In the genomic region with DNA sequence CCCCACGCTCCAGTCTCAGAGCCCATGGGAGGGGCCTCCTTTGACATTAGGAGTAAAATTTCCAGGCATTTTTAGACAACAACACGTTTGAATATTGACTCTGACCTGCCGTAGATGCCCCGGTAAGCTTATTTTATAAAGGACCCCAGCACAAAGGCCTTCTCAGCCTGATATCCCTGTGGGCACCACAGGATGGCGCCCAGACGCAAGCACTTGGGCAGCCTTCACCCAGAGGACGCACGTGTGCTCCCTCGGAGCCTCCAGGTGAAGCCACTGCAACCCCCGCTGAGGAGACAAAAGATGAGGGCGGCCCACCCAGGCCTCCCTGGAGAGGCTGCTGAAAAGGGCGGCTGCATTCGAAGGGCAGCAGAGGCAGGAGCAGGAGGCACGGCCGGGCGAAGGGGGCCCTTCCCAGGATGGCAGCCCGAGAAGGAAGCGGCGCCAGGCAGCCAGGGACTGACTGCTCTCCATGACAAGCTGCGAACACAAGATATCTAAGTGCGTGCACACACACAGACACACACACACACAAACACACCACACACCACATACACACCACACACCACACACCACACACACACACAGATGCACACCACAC, we compare ENCODE assay signal across 8 cellular contexts. TPM values are rescaled to one million over a fixed set of nuclear protein-coding genes. Genes with fewer than 3 reads are reported as not detected.
DNase-seq lines count a peak whose midpoint lies in the region; ATAC-seq and TF ChIP-seq lines count a peak whose summit lies in the region.

No MANE protein-coding gene starts in this region.

- H3K27ac Mint-ChIP-seq in chondrocyte (ENCODE audit: unreplicated experiment), result no peak overlapping the region

- peak overlapping the region; percentile 90 for H3K23ac ChIP-seq in neuronal stem cell (ENCODE audit: low read depth, low read length, poor library complexity)

- H2AFZ ChIP-seq in Loucy (ENCODE audit: low read length) (peak overlapping the region; percentile 62; the same call in 1 of the 2 replicates), neuronal stem cell (ENCODE audit: low read length) (no peak overlapping the region)

- peak overlapping the region; percentile 44 for H2BK5ac ChIP-seq in neuronal stem cell (ENCODE audit: low read length)

- peak overlapping the region; percentile 96 for H2AK5ac ChIP-seq in neuronal stem cell (ENCODE audit: low read depth, low read length)

- H3K27ac ChIP-seq in WERI-Rb-1 (no peak overlapping the region), neuronal stem cell (replicated peaks; ENCODE audit: low read length) (no peak overlapping the region)

- H3K36me3 Mint-ChIP-seq in chondrocyte (ENCODE audit: low read depth), result no peaks in the 10 kb centered on the region

- H2BK12ac ChIP-seq in neuronal stem cell (ENCODE audit: low read length), result peak overlapping the region; percentile 98

- H3F3A ChIP-seq in Loucy (ENCODE audit: low read depth), result no peaks in the 10 kb centered on the region

- H3K4ac ChIP-seq in neuronal stem cell (ENCODE audit: low read length), result peak overlapping the region; percentile 91

- no peaks in the 10 kb centered on the region for H3K79me1 ChIP-seq in neuronal stem cell (ENCODE audit: low read depth, low read length)

- H4K91ac ChIP-seq in neuronal stem cell (ENCODE audit: low read depth, low read length, poor library complexity), result peak overlapping the region; percentile 99

- H3K18ac ChIP-seq in neuronal stem cell (ENCODE audit: low read length), result peak overlapping the region; percentile 90

- peak overlapping the region; percentile 66 for H2BK120ac ChIP-seq in neuronal stem cell (ENCODE audit: low read depth, low read length)

- no peaks in the 10 kb centered on the region for H3K9me2 ChIP-seq in Loucy (replicated peaks; ENCODE audit: low read depth, low read length)

- H3K79me2 ChIP-seq in Loucy (ENCODE audit: insufficient read depth, low read length), result no peaks in the 10 kb centered on the region

- H3K14ac ChIP-seq in neuronal stem cell (ENCODE audit: low read length), result peak overlapping the region; percentile 85

- H3K4me1 Mint-ChIP-seq in chondrocyte (ENCODE audit: low read depth), result no peaks in the 10 kb centered on the region

- H3K4me3 ChIP-seq in Loucy (ENCODE audit: low read length, poor library complexity, severe bottlenecking), result no peak overlapping the region
- no peak overlapping the region for H3K4me3 ChIP-seq in WERI-Rb-1 (ENCODE audit: low read depth, low read length)
- H3K4me3 ChIP-seq in neuronal stem cell (ENCODE audit: low read length in 2 of 2), result peak overlapping the region in 1 of 2 donors; percentile 45

- ATAC-seq in HG02798 (IDR thresholded peaks at IDR 0.05; ENCODE audit: poor library complexity, unreplicated experiment) (no peak), HG03097 (IDR thresholded peaks at IDR 0.05; ENCODE audit: low FRiP score, unreplicated experiment) (no peak)

- peak; percentile 61 for DNase-seq in Daoy (ENCODE audit: low read depth)
- DNase-seq in WERI-Rb-1, result peak; percentile 60
- DNase-seq in chondrocyte (ENCODE audit: low spot score), result no peak
- peak; percentile 54 for DNase-seq in neuronal stem cell (ENCODE audit: low spot score)
- no peak for DNase-seq in Ammon's horn (ENCODE audit: low spot score)

- no peaks in the 10 kb centered on the region for H3K9me3 Mint-ChIP-seq in chondrocyte (ENCODE audit: low read depth)

- no peak overlapping the region for H3K4me3 Mint-ChIP-seq in chondrocyte (ENCODE audit: unreplicated experiment)

- H3K27me3 Mint-ChIP-seq in chondrocyte (ENCODE audit: low read depth), result peaks cover 34% of the 10 kb centered on the region

- H4K8ac ChIP-seq in neuronal stem cell (ENCODE audit: low read depth, low read length), result no peak overlapping the region

- no peaks in the 10 kb centered on the region for H3K36me3 ChIP-seq in Loucy (ENCODE audit: insufficient read depth, low read length)
- no peaks in the 10 kb centered on the region for H3K36me3 ChIP-seq in WERI-Rb-1
- H3K36me3 ChIP-seq in neuronal stem cell (replicated peaks in 1 of 2; ENCODE audit: control insufficient read depth in 2 of 2, insufficient read depth in 2 of 2, low read length in 2 of 2), result no peaks in the 10 kb centered on the region

- no CpG with 5 or more reads among the region's 21 CpGs for WGBS in neuronal stem cell (ENCODE audit: extremely low coverage in 2 of 2, insufficient read length in 2 of 2, insufficient replicate concordance in 1 of 2), 2 donors

- no peaks in the 10 kb centered on the region for H3K9me3 ChIP-seq in Loucy (ENCODE audit: insufficient read depth, low read depth, low read length)
- H3K9me3 ChIP-seq in WERI-Rb-1 (ENCODE audit: severe bottlenecking), result no peaks in the 10 kb centered on the region
- H3K9me3 ChIP-seq in neuronal stem cell (replicated peaks in 1 of 2; ENCODE audit: control insufficient read depth in 2 of 2, insufficient read depth in 1 of 2, low read depth in 1 of 2, low read length in 2 of 2), result peaks cover 0 to 9% of the 10 kb centered on the region in 2 donors

- no peaks in the 10 kb centered on the region for H3K27me3 ChIP-seq in Loucy (ENCODE audit: insufficient read depth, low read length, poor library complexity, severe bottlenecking)
- peaks cover 2% of the 10 kb centered on the region for H3K27me3 ChIP-seq in WERI-Rb-1 (ENCODE audit: insufficient read depth, low read depth, severe bottlenecking)
- peaks cover 0 to 17% (median 8%) of the 10 kb centered on the region in 3 experiments for H3K27me3 ChIP-seq in neuronal stem cell (ENCODE audit: control insufficient read depth in 3 of 3, insufficient read depth in 3 of 3, low read depth in 1 of 3, low read length in 3 of 3)

- H3K9ac ChIP-seq in Loucy (ENCODE audit: low read depth, low read length, poor library complexity, severe bottlenecking) (no peak overlapping the region), neuronal stem cell (ENCODE audit: low read depth, low read length, poor library complexity) (peak overlapping the region; percentile 78)

- H3K4me2 ChIP-seq in Loucy (ENCODE audit: low read depth, low read length, poor library complexity, severe bottlenecking) (no peak overlapping the region), neuronal stem cell (ENCODE audit: insufficient read depth, low read length, poor library complexity, severe bottlenecking) (no peak overlapping the region)

- TF ChIP-seq CTCF in Loucy (conservative IDR thresholded peaks at IDR 0.05; ENCODE audit: low read length) (peak; percentile 76), WERI-Rb-1 (IDR thresholded peaks at IDR 0.05; ENCODE audit: low read depth, low read length) (peak; percentile 79), chondrocyte (IDR thresholded peaks at IDR 0.05) (peak; percentile 73)

- H3K4me1 ChIP-seq in Loucy (ENCODE audit: insufficient read depth, low read length, poor library complexity, severe bottlenecking) (peaks cover 4% of the 10 kb centered on the region), neuronal stem cell (ENCODE audit: control insufficient read depth in 2 of 2, insufficient read depth in 1 of 2, low read depth in 1 of 2, low read length in 2 of 2) (peaks cover 11 to 28% of the 10 kb centered on the region in 2 donors)

- H4K20me1 ChIP-seq in Loucy (ENCODE audit: insufficient read depth, low read length, poor library complexity, severe bottlenecking), result no peaks in the 10 kb centered on the region

- H2BK15ac ChIP-seq in neuronal stem cell (ENCODE audit: low read length), result peak overlapping the region; percentile 87

RNA-seq across cellular contexts. Expression of gene TH, which starts 15.2 kb away (rescaled TPM):
- not detected in 2 replicates for total RNA-seq in Daoy (2014; rRNA removed; shearing (Covaris generic))
- not detected in 3 replicates for total RNA-seq in chondrocyte
- 1.0 TPM for polyA plus RNA-seq in neuronal stem cell (2013, experiment 1 of 2)
- polyA plus RNA-seq in neuronal stem cell (2013, experiment 2 of 2), result 0.82 TPM

RNA-seq across cellular contexts. Expression of gene INS, which starts 25.8 kb away (rescaled TPM):
- not detected in 2 replicates for total RNA-seq in Daoy (2014; rRNA removed; shearing (Covaris generic))
- total RNA-seq in chondrocyte, result not detected in 3 replicates
- not detected for polyA plus RNA-seq in neuronal stem cell (2013, experiment 1 of 2)
- polyA plus RNA-seq in neuronal stem cell (2013, experiment 2 of 2), result not detected

RNA-seq across cellular contexts. Expression of gene IGF2, which starts 47.6 kb away (rescaled TPM):
- 0.29 and 0.45 TPM in 2 replicates for total RNA-seq in Daoy (2014; rRNA removed; shearing (Covaris generic))
- total RNA-seq in chondrocyte, result 107 to 716 TPM (median 110 TPM) in 3 replicates
- 11.8 TPM for polyA plus RNA-seq in neuronal stem cell (2013, experiment 1 of 2)
- 11.0 TPM for polyA plus RNA-seq in neuronal stem cell (2013, experiment 2 of 2)

Comparison
In these comparisons a context has a peak if more than half of its experiments do, and no peak if none do; other contexts are left out.
1. DNase-seq: peak in Daoy (single experiment), WERI-Rb-1 (single experiment) and neuronal stem cell (single experiment); none in chondrocyte (single experiment) and Ammon's horn (single experiment).
2. RNA of gene IGF2, which starts 47.6 kb away (total RNA-seq): 107 to 716 TPM in chondrocyte; 0.29 to 0.45 TPM in Daoy; every median in the first group is over 10 times any median in the second.
3. Peak in every context shown above with its lines, with median percentiles within 50 percentile points of each other: CTCF ChIP-seq.